Comparison of ENCODE assay signal across 16 cellular contexts in the genomic region with DNA sequence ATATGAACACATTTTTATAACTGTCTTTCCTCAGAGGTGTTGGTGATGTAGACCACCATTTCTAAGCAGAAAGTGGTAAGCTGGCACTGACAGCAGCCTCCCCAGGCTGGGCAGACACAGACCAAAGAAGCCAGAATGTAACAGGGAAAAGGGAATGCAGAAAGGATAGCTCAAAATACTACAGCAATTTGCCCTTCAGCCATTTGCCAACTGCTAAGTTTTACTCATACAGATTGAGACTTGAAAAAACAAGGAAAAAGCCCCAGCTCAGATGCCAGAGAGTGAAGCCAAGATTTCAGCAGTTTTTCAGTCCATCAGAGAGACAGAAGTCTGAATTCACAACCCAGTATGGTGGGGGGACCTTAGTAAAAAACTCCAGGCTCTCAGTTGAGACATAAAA.
DNase-seq lines count a peak whose midpoint lies in the region; ATAC-seq and TF ChIP-seq lines count a peak whose summit lies in the region.
"Had no signal": no experiment of that assay in that cellular context is flagged by ENCODE, and none has a peak within 500 bp of the region (broad histone marks: within the 10 kb centered on the region; RNA-seq: fewer than 3 reads in every experiment).

No MANE protein-coding gene starts in this region.

- H3K27me3 Mint-ChIP-seq in MCF 10A (ENCODE audit: insufficient read depth, unreplicated experiment) = no peaks in the 10 kb centered on the region
- H3K27me3 Mint-ChIP-seq in mesothelial cell of epicardium (ENCODE audit: low read depth) = no peaks in the 10 kb centered on the region

- H3K4me1 ChIP-seq in breast epithelium = peaks cover 0 to 6% of the 10 kb centered on the region in 2 donors

- H3K9me3 ChIP-seq in breast epithelium = no peaks in the 10 kb centered on the region
- H3K9me3 ChIP-seq: Peyer's patch had no signal

- H3K36me3 Mint-ChIP-seq in MCF 10A (ENCODE audit: insufficient read depth, unreplicated experiment) = no peaks in the 10 kb centered on the region
- H3K36me3 Mint-ChIP-seq in mesothelial cell of epicardium = no peaks in the 10 kb centered on the region

- DNase-seq in MCF 10A (ENCODE audit: unreplicated experiment) (peak; percentile 33), breast epithelium (ENCODE audit: low spot score in 2 of 2) (no peak), dedifferentiated amniotic fluid mesenchymal stem cell (ENCODE audit: extremely low spot score) (peak; percentile 52), kidney glomerular epithelial cell (lab: John Stamatoyannopoulos, UW) (peak; percentile 23), mesothelial cell of epicardium (ENCODE audit: low spot score in 2 of 2, unreplicated experiment in 2 of 2) (no peak), COR-L47 (lab: John Stamatoyannopoulos, UW) (no peak)
- DNase-seq: activated T-cell treated with anti-CD3 and anti-CD28 coated beads, Interleukin-2, amount 50 U/mL, for 4 hours; DMS79 treated with DMSO at 0.1 percent for 48 hours; hypothalamus; NCI-H2081; Peyer's patch; WERI-Rb-1 had no signal

- no peaks in the 10 kb centered on the region for H3K36me3 ChIP-seq in breast epithelium
- H3K36me3 ChIP-seq: Peyer's patch, WERI-Rb-1 had no signal

- H3K4me1 Mint-ChIP-seq in MCF 10A (ENCODE audit: insufficient read depth, unreplicated experiment) (peaks cover 34% of the 10 kb centered on the region), mesothelial cell of epicardium (peaks cover 3% of the 10 kb centered on the region)
- H3K4me1 Mint-ChIP-seq: central memory CD8-positive, alpha-beta T cell had no signal

- H3K27ac Mint-ChIP-seq in MCF 10A (ENCODE audit: low read depth, unreplicated experiment) (peak overlapping the region; percentile 84), mesothelial cell of epicardium (no peak overlapping the region)

- H3K4me3 Mint-ChIP-seq in MCF 10A (ENCODE audit: unreplicated experiment) = peak overlapping the region; percentile 58
- H3K4me3 Mint-ChIP-seq in mesothelial cell of epicardium = no peak overlapping the region
- H3K4me3 Mint-ChIP-seq: activated T-cell treated with anti-CD3 and anti-CD28 coated beads, Interleukin-2, amount 50 U/mL, for 4 hours; central memory CD8-positive, alpha-beta T cell had no signal

- CTCF ChIA-PET in MCF 10A (lab: Yijun Ruan, JAX) = interaction anchor here (0.6 to 1.1 kb wide), 2 partner anchors 107 to 192 kb away, joined by 3 to 4 read pairs; no protein-coding TSS in a partner anchor

- ATAC-seq in HG02981 (IDR thresholded peaks at IDR 0.05; ENCODE audit: unreplicated experiment) (no peak), HG02884 (IDR thresholded peaks at IDR 0.05; ENCODE audit: unreplicated experiment) (no peak)
- ATAC-seq: activated T-cell treated with anti-CD3 and anti-CD28 coated beads, Interleukin-2, amount 50 U/mL, for 4 hours had no signal

- no peak for TF ChIP-seq POLR2A in breast epithelium (IDR thresholded peaks at IDR 0.05)

- intact Hi-C loops in MCF 10A (cut with micrococcal nuclease) = no loop called here
- intact Hi-C loops in breast epithelium (cut with DNase I; ENCODE audit: low total_unique reads) = no loop called here

- H3K27ac ChIP-seq in breast epithelium = peak overlapping the region in 1 of 2 donors; percentile 0
- H3K27ac ChIP-seq: 22Rv1, WERI-Rb-1 had no signal

- no TSS peak for BruUV-seq in MCF 10A (replicated peaks; lab: Mats Ljungman, UMichigan)

- H3K4me3 ChIP-seq in breast epithelium = no peak overlapping the region
- H3K4me3 ChIP-seq: Peyer's patch had no signal

- no peaks in the 10 kb centered on the region for H3K27me3 ChIP-seq in breast epithelium
- H3K27me3 ChIP-seq: Peyer's patch had no signal

- TF ChIP-seq CTCF in MCF 10A (IDR thresholded peaks at IDR 0.05; ENCODE audit: unreplicated experiment) = no peak
- TF ChIP-seq CTCF in breast epithelium (IDR thresholded peaks at IDR 0.05) = no peak
- no peak for TF ChIP-seq CTCF in mesothelial cell of epicardium (IDR thresholded peaks at IDR 0.05; ENCODE audit: unreplicated experiment)

- POLR2A ChIA-PET in MCF 10A (lab: Yijun Ruan, JAX) = interaction anchor here (0.7 to 1.6 kb wide), 7 partner anchors 9 to 495 kb away, joined by 3 to 6 read pairs (median 3); a partner anchor contains a TSS

- H3K9me3 Mint-ChIP-seq in MCF 10A (ENCODE audit: unreplicated experiment) = peaks cover 8% of the 10 kb centered on the region
- H3K9me3 Mint-ChIP-seq in mesothelial cell of epicardium = peaks cover under 1% of the 10 kb centered on the region
- H3K9me3 Mint-ChIP-seq: activated T-cell treated with anti-CD3 and anti-CD28 coated beads, Interleukin-2, amount 50 U/mL, for 4 hours; central memory CD8-positive, alpha-beta T cell had no signal

Comparison
In these comparisons a context has a peak if more than half of its experiments do, and no peak if none do; other contexts are left out.
1. DNase-seq: peak in MCF 10A (single experiment), dedifferentiated amniotic fluid mesenchymal stem cell (single experiment) and kidney glomerular epithelial cell (single experiment); none in breast epithelium (0 of 2), mesothelial cell of epicardium (0 of 2) and COR-L47 (single experiment).